In the genomic region with DNA sequence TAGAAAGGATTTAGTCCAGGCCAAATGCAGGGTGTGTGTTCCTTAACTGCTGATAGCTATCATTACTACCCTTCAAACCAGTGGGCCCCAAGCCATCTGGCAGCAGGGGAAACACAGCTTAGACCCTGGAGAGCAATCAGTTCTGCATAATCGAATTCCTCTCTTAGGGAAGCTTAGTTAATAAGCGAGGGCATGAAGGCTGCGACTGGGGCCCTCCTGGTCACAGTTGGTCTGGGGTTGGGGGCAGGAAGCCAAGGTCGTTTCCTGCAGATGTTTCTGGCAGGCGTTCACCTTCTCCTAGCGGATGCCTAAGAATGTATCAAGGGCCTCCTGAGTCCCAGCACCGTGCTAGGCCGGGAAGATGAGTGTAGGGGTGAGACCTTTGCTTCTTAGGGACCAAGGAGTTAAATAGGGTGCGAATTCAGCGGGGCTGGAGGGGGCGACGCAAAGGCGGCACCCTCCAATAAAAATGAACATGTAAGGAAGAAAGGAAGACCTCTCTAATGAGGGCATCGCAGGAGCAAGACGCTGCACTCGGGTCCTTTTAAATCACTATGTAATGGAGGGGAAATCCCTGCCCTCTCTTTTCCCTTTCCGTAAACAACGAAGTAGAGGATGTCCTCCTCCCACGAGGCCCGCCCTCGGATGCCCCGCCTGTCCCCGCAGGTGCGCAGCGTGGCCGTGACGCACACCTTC, we compare ENCODE assay signal across 8 cellular contexts. TPM values are rescaled to one million over a fixed set of nuclear protein-coding genes. Genes with fewer than 3 reads are reported as not detected.
DNase-seq lines count a peak whose midpoint lies in the region; FAIRE-seq and TF ChIP-seq lines count a peak whose summit lies in the region.

No MANE protein-coding gene starts in this region.

- H3K36me3 ChIP-seq in MM.1S (replicated peaks; ENCODE audit: insufficient read depth, low read length) (no peaks in the 10 kb centered on the region), osteoblast (ENCODE audit: insufficient read depth, low read length) (no peaks in the 10 kb centered on the region), tibial nerve (no peaks in the 10 kb centered on the region)

- no peak for TF ChIP-seq POLR2A in tibial nerve (IDR thresholded peaks at IDR 0.05)

- peak overlapping the region; percentile 92 for H3K4me2 ChIP-seq in MM.1S (ENCODE audit: low read depth, low read length)
- peak overlapping the region; percentile 91 for H3K4me2 ChIP-seq in osteoblast (ENCODE audit: insufficient read depth, low read length)

- peak overlapping the region; percentile 51 for H3K4me3 ChIP-seq in AG09309 (ENCODE audit: control insufficient read depth, low read depth, low read length)
- peak overlapping the region; percentile 84 for H3K4me3 ChIP-seq in MM.1S (ENCODE audit: low read length)
- H3K4me3 ChIP-seq in osteoblast (ENCODE audit: insufficient read depth, low read length): peak overlapping the region; percentile 75
- H3K4me3 ChIP-seq in tibial nerve: peak overlapping the region; percentile 43 to 76 (median 63)

- H4K20me1 ChIP-seq in MM.1S (ENCODE audit: insufficient read depth, low read length) (no peaks in the 10 kb centered on the region), osteoblast (ENCODE audit: insufficient read depth, low read length) (no peaks in the 10 kb centered on the region)

- peak; percentile 72 for FAIRE-seq in GM19239 (lab: Jason Lieb, UNC)

- H3K79me2 ChIP-seq in MM.1S (ENCODE audit: low read length): peaks cover 15% of the 10 kb centered on the region; the same call in 1 of the 2 replicates
- H3K79me2 ChIP-seq in osteoblast (ENCODE audit: insufficient read depth, low read length): no peaks in the 10 kb centered on the region

- H3K27ac ChIP-seq in MM.1S (ENCODE audit: low read length): peak overlapping the region; percentile 89
- no peak overlapping the region for H3K27ac ChIP-seq in osteoblast (ENCODE audit: low read depth, low read length)
- peak overlapping the region; percentile 93 to 99 (median 96) for H3K27ac ChIP-seq in tibial nerve

- TF ChIP-seq CTCF in AG09309 (IDR thresholded peaks at IDR 0.05; ENCODE audit: control insufficient read depth, insufficient read depth, low read depth, low read length, missing control alignments): no peak
- no peak for TF ChIP-seq CTCF in MM.1S (IDR thresholded peaks at IDR 0.05; ENCODE audit: low read length)
- TF ChIP-seq CTCF in osteoblast (IDR thresholded peaks at IDR 0.05; ENCODE audit: extremely low read depth, low read depth, low read length): no peak
- no peak for TF ChIP-seq CTCF in tibial nerve (IDR thresholded peaks at IDR 0.05)

- H3K27me3 ChIP-seq in MM.1S (replicated peaks; ENCODE audit: insufficient read depth, low read length): no peaks in the 10 kb centered on the region
- no peaks in the 10 kb centered on the region for H3K27me3 ChIP-seq in osteoblast (ENCODE audit: insufficient read depth, low read length)
- no peaks in the 10 kb centered on the region for H3K27me3 ChIP-seq in tibial nerve

- DNase-seq in AG09309 (ENCODE audit: low read depth): no peak
- DNase-seq in GM19239 (ENCODE audit: insufficient read length, low spot score): no peak
- peak; percentile 73 for DNase-seq in MM.1S
- peak; percentile 91 for DNase-seq in activated T-cell treated with anti-CD3 and anti-CD28 coated beads for 4 hours
- DNase-seq in fibroblast of gingiva (ENCODE audit: low read depth): peak; percentile 29
- DNase-seq in osteoblast (ENCODE audit: insufficient read length, low spot score, missing footprints): peak; percentile 58
- peak; percentile 48 to 55 for DNase-seq in tibial nerve (ENCODE audit: low spot score in 2 of 2)
- no peak for DNase-seq in NCI-H1436 treated with DMSO at 0.1 percent for 48 hours (lab: John Stamatoyannopoulos, UW)

- H3K9me3 ChIP-seq in MM.1S (replicated peaks; ENCODE audit: insufficient read depth, low read length) (no peaks in the 10 kb centered on the region), osteoblast (ENCODE audit: low read depth, low read length) (no peaks in the 10 kb centered on the region), tibial nerve (no peaks in the 10 kb centered on the region)

- H3K4me1 ChIP-seq in MM.1S (ENCODE audit: low read length) (peaks cover 31% of the 10 kb centered on the region), osteoblast (ENCODE audit: insufficient read depth, low read length) (peaks cover 27% of the 10 kb centered on the region), tibial nerve (peaks cover 0 to 41% (median 31%) of the 10 kb centered on the region in 4 donors)

- no peaks in the 10 kb centered on the region for H3K9me2 ChIP-seq in MM.1S (replicated peaks; ENCODE audit: insufficient read depth, low read length)

- H3K9ac ChIP-seq in MM.1S (ENCODE audit: low read length): peak overlapping the region; percentile 83

- WGBS in tibial nerve, 2 donors: 2 to 4% methylated on average over 27 of the region's 27 CpGs

- peaks cover 57% of the 10 kb centered on the region for H3F3A ChIP-seq in MM.1S (ENCODE audit: insufficient read depth, low read length)

- TF ChIP-seq EP300 in tibial nerve (IDR thresholded peaks at IDR 0.05): no peak

- H2AFZ ChIP-seq in MM.1S (ENCODE audit: low read length) (peak overlapping the region; percentile 82), osteoblast (ENCODE audit: low read length) (peak overlapping the region; percentile 84)

RNA-seq across cellular contexts. Expression of a gene that starts 16.5 kb away (rescaled TPM):
- total RNA-seq in osteoblast: 34.2 and 41.6 TPM in 2 replicates
- total RNA-seq in tibial nerve: 10 to 100 TPM; 42.8 to 90.8 (median 50.3) TPM

RNA-seq across cellular contexts. Expression of a gene that starts 27.3 kb away (rescaled TPM):
- total RNA-seq in osteoblast: not detected in 2 replicates
- total RNA-seq in tibial nerve: not detected

Comparison
In these comparisons a context has a peak if more than half of its experiments do, and no peak if none do; other contexts are left out.
1. DNase-seq: peak in MM.1S (single experiment), activated T-cell treated with anti-CD3 and anti-CD28 coated beads for 4 hours (single experiment), fibroblast of gingiva (single experiment), osteoblast (single experiment) and tibial nerve (2 of 2); none in AG09309 (single experiment), GM19239 (single experiment) and NCI-H1436 treated with DMSO at 0.1 percent for 48 hours (single experiment).
2. Peak in every context shown above with its lines, with median percentiles within 50 percentile points of each other: H3K4me3 ChIP-seq.